1 cellular context compared by ENCODE assay signal in the genomic region with DNA sequence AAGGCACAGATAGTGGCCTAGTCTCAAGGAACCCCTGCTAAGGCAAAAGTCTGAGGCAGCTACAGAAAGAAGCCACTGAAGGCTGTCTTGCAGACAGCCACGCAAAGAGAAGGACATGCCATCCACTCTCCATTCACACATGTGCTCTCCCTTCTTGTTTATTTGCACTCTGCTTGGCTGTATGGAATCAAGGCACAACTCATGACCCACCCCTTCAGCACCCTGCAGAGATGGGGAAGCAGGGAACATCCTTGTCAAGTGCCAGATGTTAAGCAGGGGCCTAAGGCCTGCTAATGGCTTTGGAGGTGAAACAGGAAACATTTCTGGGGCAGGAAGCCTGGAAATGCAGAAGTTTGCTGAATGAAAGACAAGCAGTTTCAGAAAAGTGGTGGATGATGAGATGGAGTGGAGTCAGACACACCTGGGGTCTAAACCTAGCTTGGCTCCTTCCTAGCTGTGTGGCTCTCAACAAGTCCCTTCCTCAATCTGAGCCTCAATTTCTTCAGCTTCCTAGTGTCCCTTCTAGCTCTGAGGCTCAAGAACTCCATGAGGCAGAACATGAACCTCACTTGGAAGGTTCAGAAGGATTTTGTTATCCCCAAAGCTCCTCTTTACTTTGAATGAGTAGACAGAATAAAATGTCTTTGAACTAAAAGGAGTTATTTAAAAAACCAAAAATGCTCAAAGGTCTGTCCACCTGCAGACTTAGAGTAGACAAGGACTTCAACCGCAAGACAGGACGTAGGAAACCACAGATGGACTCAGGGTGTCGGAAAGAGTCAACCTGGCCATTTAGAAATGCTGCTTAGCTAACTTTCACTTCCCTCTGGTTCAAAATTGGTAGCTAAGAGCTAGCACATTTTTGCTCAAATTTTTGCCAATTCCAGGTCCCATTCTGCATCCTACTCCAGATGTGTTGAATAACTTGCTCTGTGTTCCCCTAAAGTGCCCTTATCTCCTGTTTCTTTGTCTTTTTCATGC.
TF ChIP-seq lines count a peak whose summit lies in the region.

No MANE protein-coding gene starts in this region.

TF ChIP-seq in GM12878, 131 proteins besides CTCF, POLR2A, EP300 and RAD21:
- TF ChIP-seq ETV6 (conservative IDR thresholded peaks at IDR 0.05 in 1 of 2, IDR thresholded peaks at IDR 0.05 in 1 of 2; ENCODE audit: borderline replicate concordance in 1 of 2, low read depth in 1 of 2) (peak in 1 of 2 experiments; percentile 42; a peak in 1 of 4 replicates), IKZF2 (IDR thresholded peaks at IDR 0.05) (peak; percentile 19 to 26; a peak in 1 of 4 replicates), RUNX3 (IDR thresholded peaks at IDR 0.05; ENCODE audit: low read length) (peak; percentile 80)
- TF ChIP-seq, protein P1, sequence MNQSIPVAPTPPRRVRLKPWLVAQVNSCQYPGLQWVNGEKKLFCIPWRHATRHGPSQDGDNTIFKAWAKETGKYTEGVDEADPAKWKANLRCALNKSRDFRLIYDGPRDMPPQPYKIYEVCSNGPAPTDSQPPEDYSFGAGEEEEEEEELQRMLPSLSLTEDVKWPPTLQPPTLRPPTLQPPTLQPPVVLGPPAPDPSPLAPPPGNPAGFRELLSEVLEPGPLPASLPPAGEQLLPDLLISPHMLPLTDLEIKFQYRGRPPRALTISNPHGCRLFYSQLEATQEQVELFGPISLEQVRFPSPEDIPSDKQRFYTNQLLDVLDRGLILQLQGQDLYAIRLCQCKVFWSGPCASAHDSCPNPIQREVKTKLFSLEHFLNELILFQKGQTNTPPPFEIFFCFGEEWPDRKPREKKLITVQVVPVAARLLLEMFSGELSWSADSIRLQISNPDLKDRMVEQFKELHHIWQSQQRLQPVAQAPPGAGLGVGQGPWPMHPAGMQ (IDR thresholded peaks at IDR 0.05; ENCODE audit: borderline replicate concordance): no peak
